20 cellular contexts compared by ENCODE assay signal in the genomic region with DNA sequence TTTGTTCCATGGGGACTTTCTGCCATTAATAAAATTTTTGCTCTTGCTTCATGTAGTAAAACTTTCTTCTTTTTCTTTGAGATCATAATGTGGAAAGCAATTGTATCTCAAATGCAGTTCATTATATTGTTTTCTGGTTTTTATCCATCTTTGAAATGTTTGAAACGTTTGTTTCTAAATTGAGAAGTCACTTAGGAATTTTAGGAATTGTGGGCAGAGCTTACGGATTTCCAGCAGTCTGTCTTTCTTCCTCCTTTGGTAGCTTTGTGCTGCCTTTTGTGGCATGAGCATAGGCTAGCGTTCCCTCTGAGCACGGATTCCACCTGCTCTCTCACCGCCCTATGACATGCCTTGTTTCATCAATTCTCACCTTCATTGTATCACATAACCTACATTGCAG. TPM values are rescaled to one million over a fixed set of nuclear protein-coding genes. Genes with fewer than 3 reads are reported as not detected.
"Had no signal": no experiment of that assay in that cellular context is flagged by ENCODE, and none has a peak within 500 bp of the region (broad histone marks: within the 10 kb centered on the region; RNA-seq: fewer than 3 reads in every experiment).

No MANE protein-coding gene starts in this region.

- DNase-seq: activated CD4-positive, alpha-beta T cell treated with anti-CD3 and anti-CD28 coated beads, Interleukin-2, amount 50 U/mL, for 4 hours; activated gamma-delta T cell treated with Interleukin-2 at 50 U/mL for 16 hours; activated T-cell treated with anti-CD3 and anti-CD28 coated beads, Interleukin-2, amount 50 U/mL, for 72 hours; dermis blood vessel endothelial cell; effector memory CD8-positive, alpha-beta T cell; foreskin keratinocyte; glutamatergic neuron; hypothalamus; islet precursor cell; lower lobe of right lung; natural killer cell; right lobe of liver; stimulated activated CD4-positive, alpha-beta T cell treated with anti-CD3 and anti-CD28 coated beads, Interleukin-4, amount 100 ng/mL, for 4 hours; testis had no signal

- H3K36me3 ChIP-seq: breast epithelium, lower lobe of right lung, neutrophil, right lobe of liver had no signal

- H2AFZ ChIP-seq: parathyroid adenoma had no signal

- H3K79me2 ChIP-seq: parathyroid adenoma had no signal

- H3K27ac ChIP-seq: breast epithelium, foreskin keratinocyte, lower lobe of right lung, neutrophil, parathyroid adenoma, right lobe of liver, testis had no signal

- H3K9ac ChIP-seq: parathyroid adenoma had no signal

- H3K9me3 ChIP-seq: breast epithelium, lower lobe of right lung, neutrophil, right lobe of liver, testis had no signal

- H3K4me1 ChIP-seq: foreskin keratinocyte, parathyroid adenoma, testis had no signal

- H3K27me3 ChIP-seq: breast epithelium, testis had no signal

- H3K4me3 ChIP-seq: breast epithelium, lower lobe of right lung, right lobe of liver, testis had no signal

RNA-seq across cellular contexts. Expression of gene ST6GALNAC5, which starts 2.9 kb away (rescaled TPM):
- total RNA-seq: activated CD8-positive, alpha-beta memory T cell treated with anti-CD3 and anti-CD28 coated beads for 36 hours; activated naive CD4-positive, alpha-beta T cell treated with anti-CD3 and anti-CD28 coated beads, Interleukin-2, amount 50 U/mL, for 72 hours; activated T-cell treated with anti-CD3 and anti-CD28 coated beads, Interleukin-2, amount 50 U/mL, for 72 hours; dermis blood vessel endothelial cell; natural killer cell; right lobe of liver; T-helper 2 cell treated with Interferon-gamma antibody and Interleukin-4, amounts not matched to agents 100 ng/mL and 5 ng/mL, for 36 hours had no signal
